Comparison of ENCODE assay signal across 22 cellular contexts in the genomic region with DNA sequence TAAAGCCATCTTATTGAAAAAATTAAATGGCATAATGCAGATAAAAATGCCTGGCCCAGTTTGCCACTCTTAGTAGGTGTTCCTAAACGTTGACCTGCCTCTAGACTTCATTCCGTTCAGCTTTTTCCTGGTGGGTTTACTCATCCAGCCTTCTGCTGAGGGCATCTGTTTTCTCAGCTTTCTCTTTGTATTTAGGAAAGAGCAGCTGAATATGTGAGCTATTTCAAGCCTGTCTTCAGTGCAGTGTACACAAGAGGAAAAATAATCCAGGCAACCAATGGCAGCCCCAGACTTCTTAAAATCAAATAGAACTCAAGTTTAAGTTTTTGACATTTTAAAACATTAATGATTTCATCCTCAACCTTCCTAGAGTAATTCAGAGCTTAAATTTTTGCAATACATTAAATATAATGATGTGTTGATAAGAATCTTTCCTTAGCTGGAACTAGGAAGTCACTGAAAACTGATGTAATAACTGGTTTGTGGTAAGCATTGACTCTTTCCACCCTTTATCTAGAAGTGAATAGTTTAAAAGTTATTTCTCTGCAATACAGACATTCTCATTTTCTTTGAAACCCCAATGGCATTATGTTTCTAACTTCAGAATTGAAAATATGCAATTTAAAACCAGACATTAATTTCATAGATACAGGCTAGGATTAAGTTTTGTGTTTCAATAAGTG.
"Had no signal": no experiment of that assay in that cellular context is flagged by ENCODE, and none has a peak within 500 bp of the region (broad histone marks: within the 10 kb centered on the region; RNA-seq: fewer than 3 reads in every experiment).

No MANE protein-coding gene starts in this region.

- H3K36me3 ChIP-seq: cardiac muscle cell, lower lobe of right lung, neutrophil, ovary, prostate gland, thyroid gland had no signal

- DNase-seq: activated CD4-positive, alpha-beta memory T cell treated with anti-CD3 and anti-CD28 coated beads for 36 hours; activated CD4-positive, alpha-beta T cell treated with anti-CD3 and anti-CD28 coated beads for 48 hours; activated CD4-positive, CD25-positive, alpha-beta regulatory T cell; activated gamma-delta T cell; amniotic stem cell; foreskin keratinocyte; kidney; lower lobe of right lung; natural killer cell; ovary; stimulated activated CD4-positive, alpha-beta T cell treated with anti-CD3 and anti-CD28 coated beads, Interleukin-12 subunit alpha, Interleukin-12 subunit beta, amount 100 ng/mL, for 4 hours; stimulated activated CD4-positive, alpha-beta T cell treated with anti-CD3 and anti-CD28 coated beads, Interleukin-4, amount 100 ng/mL, for 4 hours; substantia nigra; T1000; thyroid gland had no signal

- H3K9me3 ChIP-seq: neutrophil, ovary, prostate gland, thyroid gland had no signal

- H3K4me3 Mint-ChIP-seq: activated CD4-positive, alpha-beta memory T cell treated with anti-CD3 and anti-CD28 coated beads for 36 hours; activated naive CD8-positive, alpha-beta T cell; natural killer cell; stimulated activated naive CD8-positive, alpha-beta T cell treated with anti-CD3 and anti-CD28 coated beads, Interleukin-15, Interleukin-2, amounts not matched to agents 100 ng/mL and 50 ng/mL, for 24 hours; T-helper 1 cell treated with Interleukin-12 subunit alpha and Interleukin-12 subunit beta and Interleukin-4 antibody, amounts not matched to agents 30 μg/mL and 1 μg/mL, for 36 hours had no signal

- H3K27me3 ChIP-seq: cardiac muscle cell, foreskin keratinocyte, neutrophil, ovary, thyroid gland had no signal

- H3K36me3 Mint-ChIP-seq: activated CD4-positive, alpha-beta memory T cell treated with anti-CD3 and anti-CD28 coated beads for 36 hours; activated naive CD8-positive, alpha-beta T cell had no signal

- H3K27ac ChIP-seq: cardiac muscle cell, epithelial cell of prostate, foreskin keratinocyte, lower lobe of right lung, neutrophil, ovary, prostate gland, thyroid gland had no signal

- H3K4me1 ChIP-seq: foreskin keratinocyte, lower lobe of right lung, prostate gland, thyroid gland had no signal

- H3K4me3 ChIP-seq: cardiac muscle cell, lower lobe of right lung, ovary, prostate gland, thyroid gland had no signal

- H3K27ac Mint-ChIP-seq: activated CD4-positive, alpha-beta memory T cell treated with anti-CD3 and anti-CD28 coated beads for 36 hours; activated naive CD8-positive, alpha-beta T cell; natural killer cell; stimulated activated naive CD8-positive, alpha-beta T cell treated with anti-CD3 and anti-CD28 coated beads, Interleukin-15, Interleukin-2, amounts not matched to agents 100 ng/mL and 50 ng/mL, for 24 hours; T-helper 1 cell treated with Interleukin-12 subunit alpha and Interleukin-12 subunit beta and Interleukin-4 antibody, amounts not matched to agents 30 μg/mL and 1 μg/mL, for 36 hours had no signal

- ATAC-seq: foreskin keratinocyte, lower lobe of right lung, natural killer cell had no signal

- H3K4me1 Mint-ChIP-seq: natural killer cell had no signal

- H3K27me3 Mint-ChIP-seq: activated CD4-positive, alpha-beta memory T cell treated with anti-CD3 and anti-CD28 coated beads for 36 hours; activated naive CD8-positive, alpha-beta T cell had no signal
